ENCODE assay signal across 9 cellular contexts in the genomic region with DNA sequence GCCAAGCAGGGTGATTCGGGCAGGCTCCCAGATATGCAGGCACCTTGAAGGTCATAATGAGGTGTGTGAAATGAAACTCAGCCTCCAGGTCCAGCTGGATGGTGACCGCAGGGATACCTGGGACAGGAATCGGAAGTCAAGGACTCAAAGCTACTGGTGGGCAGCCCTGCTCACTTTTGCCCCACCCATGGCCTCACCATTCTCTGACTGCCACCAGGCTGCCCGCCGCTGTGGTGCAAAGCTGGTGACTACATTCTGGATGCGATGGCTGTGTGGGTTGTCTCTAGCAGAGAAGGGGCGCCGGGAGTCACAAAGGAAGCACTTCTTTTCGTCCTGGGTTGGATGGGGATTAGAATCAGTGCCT. TPM values are rescaled to one million over a fixed set of nuclear protein-coding genes. Genes with fewer than 3 reads are reported as not detected.
DNase-seq lines count a peak whose midpoint lies in the region; ATAC-seq and TF ChIP-seq lines count a peak whose summit lies in the region.
"Had no signal": no experiment of that assay in that cellular context is flagged by ENCODE, and none has a peak within 500 bp of the region (broad histone marks: within the 10 kb centered on the region; RNA-seq: fewer than 3 reads in every experiment).

No MANE protein-coding gene starts in this region.

- TF ChIP-seq EP300 in stomach (IDR thresholded peaks at IDR 0.05), result no peak

- TF ChIP-seq CTCF in HFF-Myc (IDR thresholded peaks at IDR 0.05; ENCODE audit: low read depth, low read length, missing control alignments) (no peak), cardiac fibroblast (IDR thresholded peaks at IDR 0.05; ENCODE audit: low read depth, low read length) (no peak), left lung (IDR thresholded peaks at IDR 0.05) (no peak), stomach (IDR thresholded peaks at IDR 0.05) (no peak)

- intact Hi-C loops in left lung (cut with DNase I) (no loop called here), stomach (cut with DNase I; ENCODE audit: low total_unique reads) (no loop called here)

- H3K9me3 ChIP-seq in left lung (no peaks in the 10 kb centered on the region), stomach (no peaks in the 10 kb centered on the region)

- ATAC-seq in left lung, result no peak

- H3K27ac ChIP-seq in left lung, result peak overlapping the region; percentile 82 to 84
- peak overlapping the region; percentile 83 to 88 (median 88) for H3K27ac ChIP-seq in stomach

- H3K4me1 ChIP-seq in left lung (peaks cover 10 to 22% of the 10 kb centered on the region in 2 donors), stomach (peaks cover 18 to 52% (median 42%) of the 10 kb centered on the region in 4 donors)

- no peak for TF ChIP-seq POLR2A in stomach (IDR thresholded peaks at IDR 0.05)

- H3K36me3 ChIP-seq in left lung (peaks cover 0 to 36% of the 10 kb centered on the region in 2 donors), stomach (peaks cover 27 to 42% (median 39%) of the 10 kb centered on the region in 4 donors)

- 31 to 50% (median 37%) methylated on average over 6 to 9 of the region's 9 CpGs for WGBS in stomach, 5 donors

- H3K4me3 ChIP-seq in HFF-Myc (replicated peaks; ENCODE audit: low read depth, low read length), result peak overlapping the region; percentile 81
- peak overlapping the region; percentile 72 to 91 for H3K4me3 ChIP-seq in cardiac fibroblast (replicated peaks in 1 of 2; ENCODE audit: low read depth in 2 of 2, low read length in 2 of 2)
- H3K4me3 ChIP-seq in left lung, result peak overlapping the region; percentile 53 to 73
- peak overlapping the region; percentile 65 to 79 (median 72) for H3K4me3 ChIP-seq in stomach

- no peaks in the 10 kb centered on the region for H3K27me3 ChIP-seq in left lung
- H3K27me3 ChIP-seq in stomach, result no peaks in the 10 kb centered on the region

- in situ Hi-C loops in ACHN (cut with HindIII; ENCODE audit: low pct_ligation_motif_present, low pct_unique_long_range_greater_than_20kb, low sequenced_read_pairs), result no loop called here

- no peak for DNase-seq in HFF-Myc (ENCODE audit: extremely low read depth, low read depth)
- no peak for DNase-seq in cardiac fibroblast (ENCODE audit: low read depth in 2 of 2)
- no peak for DNase-seq in left lung
- DNase-seq in stomach, result no peak
- DNase-seq in T1000 (lab: John Stamatoyannopoulos, UW), result no peak
- DNase-seq in stimulated activated CD4-positive, alpha-beta T cell treated with anti-CD3 and anti-CD28 coated beads, Interleukin-4, amount 100 ng/mL, for 1 hour, result no peak
- DNase-seq in ACHN, result no peak
- DNase-seq in stimulated activated CD8-positive, alpha-beta memory T cell treated with anti-CD3 and anti-CD28 coated beads, Interleukin-4, amount 100 ng/mL, for 48 hours, result no peak
- DNase-seq: activated B cell treated with CpG ODN at 0.5 μM for 24 hours had no signal

RNA-seq across cellular contexts. Expression of gene LAMB2, which starts 0.8 kb away (rescaled TPM):
- total RNA-seq in left lung (100 to 1,000 TPM; 283 to 484 TPM), stomach (100 to 1,000 TPM; 195 to 578 (median 552) TPM)
- 100 to 1,000 TPM; 198 to 333 (median 200) TPM for polyA plus RNA-seq in stomach
- total RNA-seq: activated B cell treated with CpG ODN at 0.5 μM for 24 hours had no signal

RNA-seq across cellular contexts. Expression of gene USP19, which starts 11.4 kb away (rescaled TPM):
- total RNA-seq in left lung, result 10 to 100 TPM; 50.9 to 54.7 TPM
- 10 to 100 TPM; 21.6 to 77.2 (median 57.1) TPM for total RNA-seq in stomach
- polyA plus RNA-seq in stomach, result 10 to 100 TPM; 15.6 to 16.6 (median 15.7) TPM

RNA-seq across cellular contexts. Expression of gene QARS1, which starts 27.5 kb away (rescaled TPM):
- 100 to 1,000 TPM; 173 to 180 TPM for total RNA-seq in left lung
- 100 to 1,000 TPM; 151 to 418 (median 217) TPM for total RNA-seq in stomach
- 100 to 1,000 TPM; 241 to 303 (median 265) TPM for polyA plus RNA-seq in stomach

RNA-seq across cellular contexts. Expression of gene CCDC71, which starts 34.1 kb away (rescaled TPM):
- total RNA-seq in left lung, result 10 to 100 TPM; 16.9 to 21.0 TPM
- total RNA-seq in stomach, result 10 to 100 TPM in 3 of 5 donors, 1 to 10 TPM in 2; 2.3 to 22.6 (median 12.9) TPM
- 10 to 100 TPM; 11.4 to 15.6 (median 12.6) TPM for polyA plus RNA-seq in stomach

RNA-seq across cellular contexts. Expression of gene QRICH1, which starts 38.2 kb away (rescaled TPM):
- 10 to 100 TPM; 71.6 to 74.2 TPM for total RNA-seq in left lung
- 100 to 1,000 TPM in 1 of 5 donors, 10 to 100 TPM in 4; 27.2 to 105 (median 63.4) TPM for total RNA-seq in stomach
- 10 to 100 TPM; 16.1 to 29.7 (median 19.4) TPM for polyA plus RNA-seq in stomach
